25 cellular contexts compared by ENCODE assay signal in the genomic region with DNA sequence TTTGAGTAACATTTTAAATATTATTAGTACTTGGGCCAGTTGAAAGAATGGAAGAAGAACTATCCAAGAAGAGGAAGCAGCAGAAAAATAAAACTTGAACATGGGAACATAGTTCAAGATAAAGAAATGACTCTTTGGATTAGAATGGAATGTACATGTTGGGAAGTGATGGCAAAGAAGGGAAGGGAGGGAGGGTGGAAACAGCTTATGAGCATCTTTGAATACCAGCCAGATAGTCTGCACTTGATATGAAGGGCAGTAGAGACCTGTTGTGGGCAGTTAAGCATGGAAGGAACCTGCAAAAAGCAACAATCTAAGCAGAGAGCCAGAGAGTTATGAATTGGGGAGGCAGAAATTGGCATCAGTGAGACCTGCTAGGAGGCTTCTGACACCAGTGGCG. TPM values are rescaled to one million over a fixed set of nuclear protein-coding genes. Genes with fewer than 3 reads are reported as not detected.
A peak's percentile ranks its signal among the peaks of the same experiment; 100 is the strongest.
DNase-seq lines count a peak whose midpoint lies in the region; ATAC-seq, FAIRE-seq and TF ChIP-seq lines count a peak whose summit lies in the region.
"Had no signal": no experiment of that assay in that cellular context is flagged by ENCODE, and none has a peak within 500 bp of the region (broad histone marks: within the 10 kb centered on the region; RNA-seq: fewer than 3 reads in every experiment).

No MANE protein-coding gene starts in this region.

- H3K27ac ChIP-seq in osteoblast (ENCODE audit: low read depth, low read length), result peak overlapping the region; percentile 98
- H3K27ac ChIP-seq in stomach, result no peak overlapping the region
- H3K27ac ChIP-seq: Peyer's patch had no signal

- TF ChIP-seq CTCF in fibroblast of pulmonary artery (IDR thresholded peaks at IDR 0.05; ENCODE audit: low read length, missing control alignments) (no peak), osteoblast (IDR thresholded peaks at IDR 0.05; ENCODE audit: extremely low read depth, low read depth, low read length) (no peak), stomach (IDR thresholded peaks at IDR 0.05) (no peak), WTC11 (IDR thresholded peaks at IDR 0.05) (no peak)

- H3K4me2 ChIP-seq in osteoblast (ENCODE audit: insufficient read depth, low read length), result peak overlapping the region; percentile 2

- 77 to 95% (median 83%) methylated on average over 1 of the region's 1 CpG for WGBS in stomach, 5 donors

- no peak overlapping the region for H3K4me3 ChIP-seq in fibroblast of pulmonary artery (replicated peaks; ENCODE audit: low read depth, low read length)
- no peak overlapping the region for H3K4me3 ChIP-seq in osteoblast (ENCODE audit: insufficient read depth, low read length)
- H3K4me3 ChIP-seq in stomach, result no peak overlapping the region
- H3K4me3 ChIP-seq: GM12878, Peyer's patch had no signal

- TF ChIP-seq POLR2A in stomach (IDR thresholded peaks at IDR 0.05) (no peak), H54 (IDR thresholded peaks at IDR 0.05; ENCODE audit: low read depth, low read length) (no peak)

- no peaks in the 10 kb centered on the region for H3K79me2 ChIP-seq in osteoblast (ENCODE audit: insufficient read depth, low read length)

- no peak for TF ChIP-seq EP300 in stomach (IDR thresholded peaks at IDR 0.05)

- no peak overlapping the region for H3K4me3 Mint-ChIP-seq in WTC11
- H3K4me3 Mint-ChIP-seq: HFFc6 had no signal

- no peaks in the 10 kb centered on the region for H3K9me3 ChIP-seq in osteoblast (ENCODE audit: low read depth, low read length)
- H3K9me3 ChIP-seq in stomach, result no peaks in the 10 kb centered on the region
- H3K9me3 ChIP-seq: BE2C, Peyer's patch had no signal

- POLR2A ChIA-PET in WTC11 (lab: Charles Lee), result no interaction called here

- peaks cover 17% of the 10 kb centered on the region for H3K4me1 Mint-ChIP-seq in WTC11

- no peak overlapping the region for H2AFZ ChIP-seq in osteoblast (ENCODE audit: low read length)

- H3K36me3 ChIP-seq in osteoblast (ENCODE audit: insufficient read depth, low read length) (no peaks in the 10 kb centered on the region), stomach (no peaks in the 10 kb centered on the region)
- H3K36me3 ChIP-seq: BE2C, Peyer's patch had no signal

- no peaks in the 10 kb centered on the region for H3K36me3 Mint-ChIP-seq in WTC11

- no peak for FAIRE-seq in H54 (lab: Jason Lieb, UNC)
- FAIRE-seq: A204.1, D721Med, GM12878 had no signal

- no peak for ATAC-seq in WTC11
- ATAC-seq: GM12878, SK-N-SH treated with all-trans-retinoic acid at 6 μM for 48 hours had no signal

- H3K27me3 ChIP-seq in osteoblast (ENCODE audit: insufficient read depth, low read length) (no peaks in the 10 kb centered on the region), stomach (no peaks in the 10 kb centered on the region)
- H3K27me3 ChIP-seq: Peyer's patch had no signal

- no peak overlapping the region for H3K27ac Mint-ChIP-seq in WTC11
- H3K27ac Mint-ChIP-seq: HFFc6 had no signal

- CTCF ChIA-PET in WTC11 (lab: Charles Lee), result no interaction called here

- DNase-seq in EL (peak; percentile 52), amniotic epithelial cell (ENCODE audit: low read depth) (peak; percentile 94), fibroblast of pulmonary artery (ENCODE audit: low read depth) (peak; percentile 72), osteoblast (ENCODE audit: insufficient read length, low spot score, missing footprints) (no peak), stomach (no peak), H54 (ENCODE audit: insufficient read length, low spot score) (no peak), WTC11 (ENCODE audit: low spot score) (no peak)
- DNase-seq: BE2C, DMS53, H7, HFFc6, Karpas-422, NCI-H1694, NCI-H2081, NCI-H2171, NCI-H524 treated with DMSO at 0.1 percent for 48 hours, NCI-H82, Peyer's patch, T-helper 1 cell had no signal

- intact Hi-C loops in stomach (cut with DNase I; ENCODE audit: low total_unique reads), result no loop called here

- no peaks in the 10 kb centered on the region for H4K20me1 ChIP-seq in osteoblast (ENCODE audit: insufficient read depth, low read length)

- no peaks in the 10 kb centered on the region for H3K9me3 Mint-ChIP-seq in WTC11
- H3K9me3 Mint-ChIP-seq: HFFc6 had no signal

- peaks cover 75% of the 10 kb centered on the region for H3K4me1 ChIP-seq in osteoblast (ENCODE audit: insufficient read depth, low read length)
- no peaks in the 10 kb centered on the region for H3K4me1 ChIP-seq in stomach
- H3K4me1 ChIP-seq: BE2C, Peyer's patch had no signal

- no peaks in the 10 kb centered on the region for H3K27me3 Mint-ChIP-seq in WTC11 (ENCODE audit: low read depth)

TF ChIP-seq in WTC11, 78 proteins besides CTCF, POLR2A, EP300 and RAD21:
- TF ChIP-seq NFATC4 (CRISPR knock-in tag; IDR thresholded peaks at IDR 0.05) (no peak), ZBTB21 (CRISPR knock-in tag; IDR thresholded peaks at IDR 0.05; ENCODE audit: borderline replicate concordance) (no peak), NR3C1 (CRISPR knock-in tag; conservative IDR thresholded peaks at IDR 0.05; ENCODE audit: low read depth) (no peak), HMGA2 (CRISPR knock-in tag; IDR thresholded peaks at IDR 0.05) (no peak)
- TF ChIP-seq, protein P1, sequence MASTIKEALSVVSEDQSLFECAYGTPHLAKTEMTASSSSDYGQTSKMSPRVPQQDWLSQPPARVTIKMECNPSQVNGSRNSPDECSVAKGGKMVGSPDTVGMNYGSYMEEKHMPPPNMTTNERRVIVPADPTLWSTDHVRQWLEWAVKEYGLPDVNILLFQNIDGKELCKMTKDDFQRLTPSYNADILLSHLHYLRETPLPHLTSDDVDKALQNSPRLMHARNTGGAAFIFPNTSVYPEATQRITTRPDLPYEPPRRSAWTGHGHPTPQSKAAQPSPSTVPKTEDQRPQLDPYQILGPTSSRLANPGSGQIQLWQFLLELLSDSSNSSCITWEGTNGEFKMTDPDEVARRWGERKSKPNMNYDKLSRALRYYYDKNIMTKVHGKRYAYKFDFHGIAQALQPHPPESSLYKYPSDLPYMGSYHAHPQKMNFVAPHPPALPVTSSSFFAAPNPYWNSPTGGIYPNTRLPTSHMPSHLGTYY (CRISPR knock-in tag; IDR thresholded peaks at IDR 0.05), result no peak

RNA-seq across cellular contexts. Expression of a gene that starts 10.0 kb away (rescaled TPM):
- total RNA-seq in osteoblast (not detected in 2 replicates), stomach (not detected), WTC11 (2021) (not detected in 3 replicates)
- polyA plus RNA-seq in stomach, result under 1 TPM in 1 of 3 donors, not detected in 2; 0.15 TPM
- total RNA-seq: GM12878, H7, HFFc6, MCF 10A, OCI-LY7, Peyer's patch had no signal
- polyA plus RNA-seq: GM12878 had no signal

RNA-seq across cellular contexts. Expression of a gene that starts 37.8 kb away (rescaled TPM):
- total RNA-seq in osteoblast, result 2.4 and 3.6 TPM in 2 replicates
- total RNA-seq in stomach, result not detected
- polyA plus RNA-seq in stomach, result not detected
- not detected in 3 replicates for total RNA-seq in WTC11 (2021)
- total RNA-seq: GM12878, H7, HFFc6, MCF 10A, OCI-LY7, Peyer's patch had no signal
- polyA plus RNA-seq: GM12878 had no signal

Comparison
In these comparisons a context has a peak if more than half of its experiments do, and no peak if none do; other contexts are left out.
1. DNase-seq: peak in EL (single experiment), amniotic epithelial cell (single experiment) and fibroblast of pulmonary artery (single experiment); none in osteoblast (single experiment), stomach (single experiment), H54 (single experiment) and WTC11 (single experiment).